In the genomic region with DNA sequence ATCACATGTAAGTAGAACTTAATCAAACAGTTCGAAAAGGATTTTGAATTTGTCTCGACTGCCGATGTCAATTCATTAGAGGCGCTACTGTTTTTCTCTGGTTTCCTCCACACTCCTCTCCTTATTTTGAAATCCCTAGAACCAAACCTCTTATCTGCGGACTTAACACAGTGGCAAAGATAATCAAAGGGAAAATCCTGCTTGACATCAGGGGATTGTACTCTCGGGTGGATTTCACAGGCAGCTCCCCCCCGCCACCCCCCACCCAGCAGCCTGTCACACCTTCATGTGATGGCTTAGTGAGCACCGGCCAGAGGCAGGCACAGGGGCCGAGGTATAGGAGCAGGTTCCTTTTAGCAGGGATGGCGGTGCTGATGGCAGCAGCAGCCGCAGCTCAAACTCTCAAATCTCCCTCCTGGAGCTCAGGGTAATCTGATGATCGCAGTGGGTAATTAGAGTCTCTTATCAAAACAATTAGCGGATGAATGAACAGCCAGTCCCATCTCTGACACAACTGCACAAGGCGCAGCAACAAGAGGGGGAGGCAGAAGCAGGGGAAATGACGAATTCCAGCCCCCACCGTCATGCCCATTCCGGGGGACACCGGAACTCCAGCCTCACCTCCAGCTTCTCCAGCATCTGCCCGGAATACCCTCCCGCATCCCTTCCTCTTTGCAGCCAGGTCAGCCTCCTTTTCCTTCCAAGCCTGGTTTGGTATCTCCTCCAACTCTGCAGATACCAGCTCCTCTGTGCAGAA, we compare ENCODE assay signal across 12 cellular contexts.
DNase-seq lines count a peak whose midpoint lies in the region; ATAC-seq, FAIRE-seq and TF ChIP-seq lines count a peak whose summit lies in the region.
"Had no signal": no experiment of that assay in that cellular context is flagged by ENCODE, and none has a peak within 500 bp of the region (broad histone marks: within the 10 kb centered on the region; RNA-seq: fewer than 3 reads in every experiment).

No MANE protein-coding gene starts in this region.

- ATAC-seq in stimulated activated naive B cell treated with anti-CD40 and anti-IgM and Interleukin-4, amounts not matched to agents 10 μg/mL and 1 μg/mL and 100 μg/mL, for 72 hours (replicated peaks): no peak
- ATAC-seq: activated CD8-positive, alpha-beta T cell treated with anti-CD3 and anti-CD28 coated beads, Interleukin-2, amount 10 ng/mL, durations not matched to agents 7 days and 5 days; HCT116 had no signal

- no peaks in the 10 kb centered on the region for H3F3A ChIP-seq in SK-N-SH (replicated peaks; ENCODE audit: insufficient read depth)

- H3K36me3 ChIP-seq in SK-N-SH (replicated peaks in 1 of 2; ENCODE audit: control insufficient read depth in 1 of 2, insufficient read depth in 2 of 2, low read length in 1 of 2) (no peaks in the 10 kb centered on the region), osteoblast (ENCODE audit: insufficient read depth, low read length) (no peaks in the 10 kb centered on the region)

- H3K27ac Mint-ChIP-seq in stimulated activated naive B cell treated with anti-CD40 and anti-IgM and Interleukin-4, amounts not matched to agents 10 μg/mL and 1 μg/mL and 100 μg/mL, for 72 hours: peak overlapping the region; percentile 25
- H3K27ac Mint-ChIP-seq: activated CD8-positive, alpha-beta T cell treated with anti-CD3 and anti-CD28 coated beads, Interleukin-2, amount 10 ng/mL, durations not matched to agents 7 days and 5 days had no signal

- H3K9me2 ChIP-seq in SK-N-SH: no peaks in the 10 kb centered on the region

- no peaks in the 10 kb centered on the region for H3K36me3 Mint-ChIP-seq in stimulated activated naive B cell treated with anti-CD40 and anti-IgM and Interleukin-4, amounts not matched to agents 10 μg/mL and 1 μg/mL and 100 μg/mL, for 72 hours

- in situ Hi-C loops in GM13977 (cut with MboI; ENCODE audit: low pct_unique_long_range_greater_than_20kb, low sequenced_read_pairs, unreplicated experiment): no loop called here

- CTCF ChIA-PET in SK-N-SH (lab: Yijun Ruan, JAX): interaction anchor here (0.7 to 3.3 kb wide), 8 partner anchors 11 to 205 kb away, joined by 3 to 14 read pairs (median 4); no protein-coding TSS in a partner anchor

- H4K20me1 ChIP-seq in SK-N-SH (ENCODE audit: insufficient read depth) (peaks cover 6% of the 10 kb centered on the region; the same call in 1 of the 2 replicates), osteoblast (ENCODE audit: insufficient read depth, low read length) (peaks cover 33% of the 10 kb centered on the region)

- H3K4me2 ChIP-seq in SK-N-SH: peak overlapping the region; percentile 63
- no peak overlapping the region for H3K4me2 ChIP-seq in osteoblast (ENCODE audit: insufficient read depth, low read length)

- DNase-seq in NCI-H1436 (lab: John Stamatoyannopoulos, UW) (peak; percentile 52), SK-N-SH (peak; percentile 78), GM13977 (ENCODE audit: low spot score) (no peak), RCC 7860 (ENCODE audit: low spot score) (no peak), osteoblast (ENCODE audit: insufficient read length, low spot score, missing footprints) (no peak), NOMO-1 treated with dmso at 0.1 percent for 144 hours (lab: John Stamatoyannopoulos, UW; ENCODE audit: unreplicated experiment) (no peak)
- no peak for DNase-seq in stimulated activated naive B cell treated with anti-CD40 and anti-IgM and Interleukin-4, amounts not matched to agents 10 μg/mL and 1 μg/mL and 100 μg/mL, for 72 hours
- DNase-seq: activated CD8-positive, alpha-beta T cell treated with anti-CD3 and anti-CD28 coated beads, Interleukin-2, amount 10 ng/mL, durations not matched to agents 7 days and 5 days; EL; NCI-H2029 had no signal

- H3K9me3 Mint-ChIP-seq in stimulated activated naive B cell treated with anti-CD40 and anti-IgM and Interleukin-4, amounts not matched to agents 10 μg/mL and 1 μg/mL and 100 μg/mL, for 72 hours: no peaks in the 10 kb centered on the region

- H3K27me3 ChIP-seq in SK-N-SH (ENCODE audit: insufficient read depth) (no peaks in the 10 kb centered on the region), layer of hippocampus (ENCODE audit: control insufficient read depth, insufficient read depth, low read length) (no peaks in the 10 kb centered on the region), osteoblast (ENCODE audit: insufficient read depth, low read length) (no peaks in the 10 kb centered on the region)

- H3K27ac ChIP-seq in SK-N-SH (ENCODE audit: low read depth in 2 of 2, low read length in 1 of 2): peak overlapping the region; percentile 66 to 96
- peak overlapping the region; percentile 25 for H3K27ac ChIP-seq in layer of hippocampus (ENCODE audit: low read depth, low read length)
- H3K27ac ChIP-seq in osteoblast (ENCODE audit: low read depth, low read length): no peak overlapping the region

- no peak for TF ChIP-seq CTCF in SK-N-SH (IDR thresholded peaks at IDR 0.05)
- TF ChIP-seq CTCF in GM13977 (IDR thresholded peaks at IDR 0.05; ENCODE audit: extremely low read depth, insufficient read depth, missing control alignments): no peak
- TF ChIP-seq CTCF in osteoblast (IDR thresholded peaks at IDR 0.05; ENCODE audit: extremely low read depth, low read depth, low read length): no peak

- 46% methylated on average over 18 of the region's 20 CpGs for WGBS in SK-N-SH (ENCODE audit: low lambda C conversion rate)

- peak in 1 of 2 experiments; percentile 87; a peak in 2 of 4 replicates for TF ChIP-seq EP300 in SK-N-SH (IDR thresholded peaks at IDR 0.05; ENCODE audit: borderline replicate concordance in 1 of 2, low read depth in 1 of 2, low read length in 1 of 2)

- H2AFZ ChIP-seq in SK-N-SH (ENCODE audit: low read depth) (no peak overlapping the region), osteoblast (ENCODE audit: low read length) (no peak overlapping the region)

- no peak for FAIRE-seq in RCC 7860 (lab: Jason Lieb, UNC)

- POLR2A ChIA-PET in SK-N-SH (lab: Yijun Ruan, JAX): interaction anchor here (1.2 to 1.6 kb wide), 5 partner anchors 28 to 164 kb away, joined by 3 to 8 read pairs (median 4); partner anchors contain the start of gene SSBP3

- H3K4me1 ChIP-seq in SK-N-SH (ENCODE audit: control insufficient read depth in 1 of 2, insufficient read depth in 2 of 2, low read depth in 1 of 2, low read length in 1 of 2) (peaks cover 36 to 98% of the 10 kb centered on the region in 2 experiments), osteoblast (ENCODE audit: insufficient read depth, low read length) (peaks cover 13% of the 10 kb centered on the region)

- TF ChIP-seq RAD21 in SK-N-SH (IDR thresholded peaks at IDR 0.05; ENCODE audit: low read length): peak; percentile 34

- peaks cover 0 to 5% of the 10 kb centered on the region in 2 donors for H3K4me1 Mint-ChIP-seq in stimulated activated naive B cell treated with anti-CD40 and anti-IgM and Interleukin-4, amounts not matched to agents 10 μg/mL and 1 μg/mL and 100 μg/mL, for 72 hours

- H3K4me3 ChIP-seq in SK-N-SH (ENCODE audit: low read depth in 2 of 2, low read length in 1 of 2) (no peak overlapping the region; a peak in 1 of 4 replicates), osteoblast (ENCODE audit: insufficient read depth, low read length) (no peak overlapping the region)

- H3K79me2 ChIP-seq in SK-N-SH (ENCODE audit: insufficient read depth) (peaks cover 31% of the 10 kb centered on the region), osteoblast (ENCODE audit: insufficient read depth, low read length) (peaks cover 80% of the 10 kb centered on the region)

- no peaks in the 10 kb centered on the region for H3K27me3 Mint-ChIP-seq in stimulated activated naive B cell treated with anti-CD40 and anti-IgM and Interleukin-4, amounts not matched to agents 10 μg/mL and 1 μg/mL and 100 μg/mL, for 72 hours

- no peak overlapping the region for H3K4me3 Mint-ChIP-seq in stimulated activated naive B cell treated with anti-CD40 and anti-IgM and Interleukin-4, amounts not matched to agents 10 μg/mL and 1 μg/mL and 100 μg/mL, for 72 hours
- H3K4me3 Mint-ChIP-seq: activated CD8-positive, alpha-beta T cell treated with anti-CD3 and anti-CD28 coated beads, Interleukin-2, amount 10 ng/mL, durations not matched to agents 7 days and 5 days had no signal

- H3K9me3 ChIP-seq in SK-N-SH: no peaks in the 10 kb centered on the region
- H3K9me3 ChIP-seq in osteoblast (ENCODE audit: low read depth, low read length): no peaks in the 10 kb centered on the region

- no peak overlapping the region for H3K9ac ChIP-seq in SK-N-SH

TF ChIP-seq in SK-N-SH, 30 proteins besides CTCF, POLR2A, EP300 and RAD21:
- peak; percentile 91; the same call in 1 of the 2 replicates for TF ChIP-seq RCOR1 (IDR thresholded peaks at IDR 0.05; ENCODE audit: low read length)
- peak; percentile 60 for TF ChIP-seq CHD2 (IDR thresholded peaks at IDR 0.05; ENCODE audit: low read length, partially characterized antibody)
- no peak for TF ChIP-seq EZH2phosphoT487 (IDR thresholded peaks at IDR 0.05; ENCODE audit: borderline replicate concordance, low read depth)
- TF ChIP-seq GATA2 (CRISPR knock-in tag; IDR thresholded peaks at IDR 0.05): peak; percentile 94
- 0 out of 2 replicates have a peak, but pooled peaks have one; percentile 28 for TF ChIP-seq GABPA (IDR thresholded peaks at IDR 0.05; ENCODE audit: low read depth)
- peak; percentile 46; the same call in 1 of the 2 replicates for TF ChIP-seq RFX5 (IDR thresholded peaks at IDR 0.05; ENCODE audit: low read length)
- peak; percentile 68 for TF ChIP-seq MXI1 (IDR thresholded peaks at IDR 0.05; ENCODE audit: low read depth, low read length)
- TF ChIP-seq JUND (IDR thresholded peaks at IDR 0.05): no peak

Comparison
In these comparisons a context has a peak if more than half of its experiments do, and no peak if none do; other contexts are left out.
1. DNase-seq: peak in NCI-H1436 (single experiment) and SK-N-SH (single experiment); none in stimulated activated naive B cell treated with anti-CD40 and anti-IgM and Interleukin-4, amounts not matched to agents 10 μg/mL and 1 μg/mL and 100 μg/mL, for 72 hours (single experiment), GM13977 (single experiment), RCC 7860 (single experiment), osteoblast (single experiment) and NOMO-1 treated with dmso at 0.1 percent for 144 hours (single experiment).